In the genomic region with DNA sequence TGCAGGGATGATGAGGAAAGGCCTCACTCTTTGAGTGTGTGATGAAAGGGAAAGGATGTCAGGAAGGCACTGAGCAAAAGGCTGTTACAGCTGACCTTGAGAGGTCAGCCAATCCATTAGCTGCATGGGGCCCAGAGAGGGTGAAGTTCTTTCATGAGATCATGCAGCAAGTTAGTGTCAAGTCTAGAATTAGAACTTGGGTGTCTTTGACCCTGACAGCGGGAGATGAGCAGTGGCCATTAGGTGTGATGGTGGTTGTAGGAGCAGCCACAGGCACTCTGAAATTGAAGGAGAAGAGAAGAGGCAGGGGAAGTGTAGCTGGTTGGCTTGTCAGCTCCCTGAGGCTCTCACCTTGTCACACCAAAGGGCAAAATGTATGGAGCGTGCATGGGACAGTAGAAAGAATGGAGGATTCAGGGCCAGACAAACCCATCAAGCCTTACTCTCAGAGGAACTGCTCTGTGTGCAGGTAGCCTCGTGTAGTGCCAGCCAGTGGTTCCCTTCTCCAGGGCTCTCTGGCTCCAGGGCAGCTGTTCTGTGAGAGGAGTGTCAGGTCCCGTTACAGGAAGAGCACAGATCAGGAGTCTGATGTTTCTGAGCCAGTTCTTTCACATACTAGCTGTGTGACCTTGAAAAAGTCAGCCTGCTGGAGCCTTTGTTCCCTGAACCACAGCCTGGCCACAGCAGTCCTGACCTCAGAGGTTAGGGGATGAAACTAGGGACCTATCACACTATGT, we compare ENCODE assay signal across 1 cellular context.
TF ChIP-seq lines count a peak whose summit lies in the region.

No MANE protein-coding gene starts in this region.

TF ChIP-seq in IMR-90, 13 proteins besides CTCF, POLR2A, EP300 and RAD21 (continued from another document):
- TF ChIP-seq, protein P1, sequence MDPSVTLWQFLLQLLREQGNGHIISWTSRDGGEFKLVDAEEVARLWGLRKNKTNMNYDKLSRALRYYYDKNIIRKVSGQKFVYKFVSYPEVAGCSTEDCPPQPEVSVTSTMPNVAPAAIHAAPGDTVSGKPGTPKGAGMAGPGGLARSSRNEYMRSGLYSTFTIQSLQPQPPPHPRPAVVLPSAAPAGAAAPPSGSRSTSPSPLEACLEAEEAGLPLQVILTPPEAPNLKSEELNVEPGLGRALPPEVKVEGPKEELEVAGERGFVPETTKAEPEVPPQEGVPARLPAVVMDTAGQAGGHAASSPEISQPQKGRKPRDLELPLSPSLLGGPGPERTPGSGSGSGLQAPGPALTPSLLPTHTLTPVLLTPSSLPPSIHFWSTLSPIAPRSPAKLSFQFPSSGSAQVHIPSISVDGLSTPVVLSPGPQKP (IDR thresholded peaks at IDR 0.05; ENCODE audit: borderline replicate concordance, low read depth, low read length) = no peak
- no peak for TF ChIP-seq MXI1 (IDR thresholded peaks at IDR 0.05; ENCODE audit: borderline replicate concordance, low read depth, low read length)
- TF ChIP-seq MAZ (IDR thresholded peaks at IDR 0.05; ENCODE audit: borderline replicate concordance, low read depth, low read length) = no peak
- no peak for TF ChIP-seq RFX5 (IDR thresholded peaks at IDR 0.05; ENCODE audit: low read depth, low read length)
- no peak for TF ChIP-seq MAFK (IDR thresholded peaks at IDR 0.05; ENCODE audit: low read depth, low read length)
